34 cellular contexts compared by ENCODE assay signal in the genomic region with DNA sequence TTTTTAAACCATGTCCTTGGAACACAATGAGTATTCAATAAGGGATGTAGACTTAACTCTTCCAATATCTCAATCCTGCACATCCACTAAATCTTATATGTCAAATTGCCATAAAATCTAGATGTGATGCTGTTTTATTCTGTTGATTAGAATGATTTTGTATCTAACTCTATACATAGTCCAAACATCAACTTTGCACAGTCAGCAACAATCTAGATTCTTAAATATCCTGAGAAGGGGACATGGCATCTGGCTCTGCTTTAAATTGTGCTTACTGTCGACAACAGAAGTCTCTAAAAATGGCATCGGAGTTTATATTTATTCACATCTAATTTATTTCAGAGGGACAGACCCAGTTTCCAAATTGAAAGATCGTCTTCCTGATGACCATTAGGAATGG.
"Had no signal": no experiment of that assay in that cellular context is flagged by ENCODE, and none has a peak within 500 bp of the region (broad histone marks: within the 10 kb centered on the region; RNA-seq: fewer than 3 reads in every experiment).

No MANE protein-coding gene starts in this region.

- H3K9me3 ChIP-seq: adrenal gland, body of pancreas, breast epithelium had no signal

- DNase-seq: activated B cell treated with CpG ODN at 0.5 μM for 24 hours; activated CD4-positive, alpha-beta memory T cell treated with anti-CD3 and anti-CD28 coated beads for 36 hours; activated CD4-positive, alpha-beta T cell treated with anti-CD3 and anti-CD28 coated beads for 4 hours; activated CD4-positive, alpha-beta T cell treated with anti-CD3 and anti-CD28 coated beads, Interleukin-2, amount 10 ng/mL, durations not matched to agents 24 days and 14 days; activated CD4-positive, alpha-beta T cell treated with anti-CD3 and anti-CD28 coated beads, Interleukin-2, amount 50 U/mL, for 1 hour; activated CD4-positive, alpha-beta T cell treated with anti-CD3 and anti-CD28 coated beads, Interleukin-2, amount 50 U/mL, for 4 hours; activated CD4-positive, CD25-positive, alpha-beta regulatory T cell treated with anti-CD3 and anti-CD28 coated beads, Interleukin-2, amount 50 U/mL, for 72 hours; activated CD8-positive, alpha-beta memory T cell treated with anti-CD3 and anti-CD28 coated beads, Interleukin-2, amount 50 U/mL, for 4 hours; activated CD8-positive, alpha-beta T cell treated with anti-CD3 and anti-CD28 coated beads for 36 hours; activated effector memory CD4-positive, alpha-beta T cell treated with anti-CD3 and anti-CD28 coated beads, Interleukin-2, amount 50 U/mL, for 16 hours; activated gamma-delta T cell treated with Interleukin-2 at 50 U/mL for 16 hours; activated naive CD4-positive, alpha-beta T cell; activated naive CD4-positive, alpha-beta T cell treated with anti-CD3 and anti-CD28 coated beads for 36 hours; activated naive CD4-positive, alpha-beta T cell treated with anti-CD3 and anti-CD28 coated beads, Interleukin-2, amount 50 U/mL, for 16 hours; activated naive CD8-positive, alpha-beta T cell treated with anti-CD3 and anti-CD28 coated beads for 36 hours; activated T-cell treated with anti-CD3 and anti-CD28 coated beads for 4 hours; activated T-cell treated with anti-CD3 and anti-CD28 coated beads, Interleukin-2, amount 50 U/mL, for 1 hour; activated T-cell treated with anti-CD3 and anti-CD28 coated beads, Interleukin-2, amount 50 U/mL, for 4 hours; activated T-cell treated with anti-CD3 and anti-CD28 coated beads, Interleukin-2, amount 50 U/mL, for 72 hours; adrenal gland; amniotic stem cell; aorta; body of pancreas; brain microvascular endothelial cell; central memory CD4-positive, alpha-beta T cell; T-helper 2 cell; T-helper 9 cell had no signal

- H3K27ac ChIP-seq: adrenal gland, body of pancreas, brain microvascular endothelial cell, breast epithelium, VCaP had no signal

- H3K27me3 ChIP-seq: adrenal gland, body of pancreas, brain microvascular endothelial cell, breast epithelium had no signal

- ATAC-seq: activated CD8-positive, alpha-beta T cell treated with anti-CD3 and anti-CD28 coated beads for 36 hours; activated naive CD4-positive, alpha-beta T cell treated with anti-CD3 and anti-CD28 coated beads, Interleukin-2, amount 50 U/mL, for 72 hours; activated T-cell treated with anti-CD3 and anti-CD28 coated beads, Interleukin-2, amount 50 U/mL, for 4 hours; activated T-cell treated with anti-CD3 and anti-CD28 coated beads, Interleukin-2, amount 50 U/mL, for 72 hours; activated T-helper 17 cell treated with anti-CD3 and anti-CD28 coated beads, Interleukin-2, amount 50 U/mL, for 72 hours; body of pancreas had no signal

- H3K4me3 ChIP-seq: adrenal gland, body of pancreas, breast epithelium had no signal

- FAIRE-seq: astrocyte, colon, TTC549 had no signal

- H3K4me1 ChIP-seq: adrenal gland, body of pancreas, breast epithelium had no signal

- H3K36me3 ChIP-seq: adrenal gland, brain microvascular endothelial cell, breast epithelium had no signal
